In genomic region chr4:4338201-4338600, GRCh38 we compare ENCODE assay signal across 29 cellular contexts. TPM values are rescaled to one million over a fixed set of nuclear protein-coding genes. Genes with fewer than 3 reads are reported as not detected.
"Had no signal": no experiment of that assay in that cellular context is flagged by ENCODE, and none has a peak within 500 bp of the region (broad histone marks: within the 10 kb centered on the region; RNA-seq: fewer than 3 reads in every experiment).

No MANE protein-coding gene starts in this region.

- H3K9ac ChIP-seq: SK-N-SH had no signal

- H3K36me3 ChIP-seq: breast epithelium, MG63, Peyer's patch, SJSA1 had no signal

- H3K27me3 ChIP-seq: body of pancreas, breast epithelium, MG63, Peyer's patch, SJSA1 had no signal

- H3K27ac Mint-ChIP-seq: activated CD4-positive, alpha-beta T cell treated with anti-CD3 and anti-CD28 coated beads for 36 hours; activated CD4-positive, alpha-beta T cell treated with anti-CD3 and anti-CD28 coated beads, Interleukin-2, amount 10 ng/mL, durations not matched to agents 7 days and 5 days; activated CD8-positive, alpha-beta T cell treated with anti-CD3 and anti-CD28 coated beads, Interleukin-2, amount 10 ng/mL, durations not matched to agents 7 days and 5 days; activated naive CD4-positive, alpha-beta T cell treated with anti-CD3 and anti-CD28 coated beads, Interleukin-2, amount 50 U/mL, for 24 hours; activated naive CD8-positive, alpha-beta T cell treated with anti-CD3 and anti-CD28 coated beads, Interleukin-2, amount 10 ng/mL, durations not matched to agents 7 days and 5 days; activated T-cell treated with anti-CD3 and anti-CD28 coated beads, Interleukin-2, amount 50 U/mL, for 24 hours; activated T-helper 2 cell treated with anti-CD3 and anti-CD28 coated beads, Interferon-gamma antibody, Interleukin-2, Interleukin-4, amounts not matched to agents 10 μg/mL and 5 μg/mL and 100 μg/mL, durations not matched to agents 14 hours and 24 hours and 36 hours; T-helper 1 cell treated with Interleukin-12 subunit alpha and Interleukin-12 subunit beta and Interleukin-4 antibody, amounts not matched to agents 30 μg/mL and 1 μg/mL, for 36 hours; T-helper 2 cell treated with Interferon-gamma antibody and Interleukin-4, amounts not matched to agents 5 μg/mL and 100 μg/mL, for 36 hours; WTC11 had no signal

- H3K4me1 ChIP-seq: body of pancreas, breast epithelium, Peyer's patch had no signal

- H3K27ac ChIP-seq: body of pancreas, breast epithelium, Peyer's patch, SJSA1 had no signal

- H3K36me3 Mint-ChIP-seq: activated naive CD4-positive, alpha-beta T cell treated with anti-CD3 and anti-CD28 coated beads, Interleukin-2, amount 50 U/mL, for 24 hours; activated naive CD8-positive, alpha-beta T cell treated with anti-CD3 and anti-CD28 coated beads, Interleukin-2, amount 10 ng/mL, durations not matched to agents 7 days and 5 days; WTC11 had no signal

- H3K4me2 ChIP-seq: SK-N-SH had no signal

- H3K4me3 Mint-ChIP-seq: activated CD4-positive, alpha-beta T cell treated with anti-CD3 and anti-CD28 coated beads for 36 hours; activated CD4-positive, alpha-beta T cell treated with anti-CD3 and anti-CD28 coated beads, Interleukin-2, amount 10 ng/mL, durations not matched to agents 7 days and 5 days; activated CD8-positive, alpha-beta T cell treated with anti-CD3 and anti-CD28 coated beads, Interleukin-2, amount 10 ng/mL, durations not matched to agents 7 days and 5 days; activated naive CD4-positive, alpha-beta T cell treated with anti-CD3 and anti-CD28 coated beads, Interleukin-2, amount 50 U/mL, for 24 hours; activated naive CD8-positive, alpha-beta T cell treated with anti-CD3 and anti-CD28 coated beads, Interleukin-2, amount 10 ng/mL, durations not matched to agents 7 days and 5 days; activated T-cell treated with anti-CD3 and anti-CD28 coated beads, Interleukin-2, amount 50 U/mL, for 24 hours; T-helper 1 cell treated with Interleukin-12 subunit alpha and Interleukin-12 subunit beta and Interleukin-4 antibody, amounts not matched to agents 30 μg/mL and 1 μg/mL, for 36 hours; T-helper 2 cell treated with Interferon-gamma antibody and Interleukin-4, amounts not matched to agents 5 μg/mL and 100 μg/mL, for 36 hours; WTC11 had no signal

- H3K27me3 Mint-ChIP-seq: activated CD4-positive, alpha-beta T cell treated with anti-CD3 and anti-CD28 coated beads for 36 hours; activated CD4-positive, alpha-beta T cell treated with anti-CD3 and anti-CD28 coated beads, Interleukin-2, amount 10 ng/mL, durations not matched to agents 7 days and 5 days; activated naive CD4-positive, alpha-beta T cell treated with anti-CD3 and anti-CD28 coated beads, Interleukin-2, amount 50 U/mL, for 24 hours; activated naive CD8-positive, alpha-beta T cell treated with anti-CD3 and anti-CD28 coated beads, Interleukin-2, amount 10 ng/mL, durations not matched to agents 7 days and 5 days; activated T-cell treated with anti-CD3 and anti-CD28 coated beads, Interleukin-2, amount 50 U/mL, for 24 hours had no signal

- H3K9me3 ChIP-seq: body of pancreas, breast epithelium, MG63, Peyer's patch, SJSA1, SK-N-SH had no signal

- H3K4me1 Mint-ChIP-seq: WTC11 had no signal

- H3K9me3 Mint-ChIP-seq: activated CD4-positive, alpha-beta T cell treated with anti-CD3 and anti-CD28 coated beads, Interleukin-2, amount 10 ng/mL, durations not matched to agents 7 days and 5 days; activated naive CD4-positive, alpha-beta T cell treated with anti-CD3 and anti-CD28 coated beads, Interleukin-2, amount 50 U/mL, for 24 hours; activated naive CD8-positive, alpha-beta T cell treated with anti-CD3 and anti-CD28 coated beads, Interleukin-2, amount 10 ng/mL, durations not matched to agents 7 days and 5 days; activated T-cell treated with anti-CD3 and anti-CD28 coated beads, Interleukin-2, amount 50 U/mL, for 24 hours; activated T-helper 2 cell treated with anti-CD3 and anti-CD28 coated beads, Interferon-gamma antibody, Interleukin-2, Interleukin-4, amounts not matched to agents 10 μg/mL and 5 μg/mL and 100 μg/mL, durations not matched to agents 14 hours and 24 hours and 36 hours; T-helper 1 cell treated with Interleukin-12 subunit alpha and Interleukin-12 subunit beta and Interleukin-4 antibody, amounts not matched to agents 30 μg/mL and 1 μg/mL, for 36 hours; T-helper 2 cell treated with Interferon-gamma antibody and Interleukin-4, amounts not matched to agents 5 μg/mL and 100 μg/mL, for 36 hours had no signal

- ATAC-seq: activated CD4-positive, alpha-beta T cell treated with anti-CD3 and anti-CD28 coated beads for 36 hours; activated CD4-positive, CD25-positive, alpha-beta regulatory T cell treated with anti-CD3 and anti-CD28 coated beads, Interleukin-2, amount 50 U/mL, for 24 hours; activated CD8-positive, alpha-beta T cell treated with anti-CD3 and anti-CD28 coated beads, Interleukin-2, amount 10 ng/mL, durations not matched to agents 7 days and 5 days; body of pancreas; PC-3; WTC11 had no signal

- H3K4me3 ChIP-seq: body of pancreas, breast epithelium, MG63, Peyer's patch, SJSA1 had no signal

- DNase-seq: activated CD4-positive, alpha-beta T cell treated with anti-CD3 and anti-CD28 coated beads for 36 hours; activated CD4-positive, alpha-beta T cell treated with anti-CD3 and anti-CD28 coated beads, Interleukin-2, amount 10 ng/mL, durations not matched to agents 7 days and 5 days; activated CD4-positive, alpha-beta T cell treated with anti-CD3 and anti-CD28 coated beads, Interleukin-2, amount 50 U/mL, for 48 hours; activated CD8-positive, alpha-beta T cell treated with anti-CD3 and anti-CD28 coated beads, Interleukin-2, amount 10 ng/mL, durations not matched to agents 7 days and 5 days; activated gamma-delta T cell; activated naive CD4-positive, alpha-beta T cell treated with Interleukin-2 at 50 U/mL for 16 hours; activated naive CD8-positive, alpha-beta T cell treated with anti-CD3 and anti-CD28 coated beads, Interleukin-2, amount 10 ng/mL, durations not matched to agents 7 days and 5 days; activated T-cell treated with anti-CD3 and anti-CD28 coated beads, Interleukin-2, amount 50 U/mL, for 24 hours; body of pancreas; cerebellar nuclear complex; Kasumi-1; MG63; NCI-H1436 treated with DMSO at 0.1 percent for 48 hours; NCI-H1694 treated with DMSO at 0.1 percent for 48 hours; NCI-H2029; NCI-H524 treated with DMSO at 0.1 percent for 48 hours; PC-3; Peyer's patch; RPMI8226; SHP77 treated with DMSO at 0.1 percent for 48 hours; SK-N-SH had no signal

RNA-seq across cellular contexts. Expression of gene NSG1, which starts 48.7 kb away (rescaled TPM):
- total RNA-seq: activated T-helper 2 cell treated with anti-CD3 and anti-CD28 coated beads, Interferon-gamma antibody, Interleukin-2, Interleukin-4, amounts not matched to agents 10 μg/mL and 5 μg/mL and 100 μg/mL, durations not matched to agents 14 hours and 24 hours and 36 hours; PC-3; SJSA1 had no signal
